In genomic region chr10:29102233-29102632, GRCh38 we compare ENCODE assay signal across 15 cellular contexts.
DNase-seq lines count a peak whose midpoint lies in the region; ATAC-seq and TF ChIP-seq lines count a peak whose summit lies in the region.
"Had no signal": no experiment of that assay in that cellular context is flagged by ENCODE, and none has a peak within 500 bp of the region (broad histone marks: within the 10 kb centered on the region; RNA-seq: fewer than 3 reads in every experiment).

No MANE protein-coding gene starts in this region.

- no peak overlapping the region for H3K9ac ChIP-seq in smooth muscle cell (ENCODE audit: low read depth)

- WGBS in smooth muscle cell (ENCODE audit: low lambda C conversion rate), result 1% methylated on average over 4 of the region's 4 CpGs

- H3K36me3 ChIP-seq in HAP-1 (replicated peaks) (no peaks in the 10 kb centered on the region), smooth muscle cell (ENCODE audit: low read depth) (no peaks in the 10 kb centered on the region)
- H3K36me3 ChIP-seq: adrenal gland had no signal

- H3K4me3 ChIP-seq in HAP-1 (no peak overlapping the region), smooth muscle cell (no peak overlapping the region)
- H3K4me3 ChIP-seq: adrenal gland had no signal

- no peaks in the 10 kb centered on the region for H3K27me3 ChIP-seq in HAP-1 (ENCODE audit: low read depth)
- no peaks in the 10 kb centered on the region for H3K27me3 ChIP-seq in smooth muscle cell (ENCODE audit: low read depth)
- H3K27me3 ChIP-seq: adrenal gland had no signal

- H3K9me3 ChIP-seq in HAP-1 (no peaks in the 10 kb centered on the region), smooth muscle cell (replicated peaks; ENCODE audit: low read depth) (no peaks in the 10 kb centered on the region)
- H3K9me3 ChIP-seq: adrenal gland had no signal

- H3K4me1 ChIP-seq in HAP-1, result peaks cover 8% of the 10 kb centered on the region
- H3K4me1 ChIP-seq in smooth muscle cell (ENCODE audit: low read depth), result peaks cover 19% of the 10 kb centered on the region

- in situ Hi-C loops in HAP-1 (cut with MboI; ENCODE audit: low sequenced_read_pairs), result no loop called here

- H3K79me2 ChIP-seq in smooth muscle cell (ENCODE audit: low read depth), result peaks cover 2% of the 10 kb centered on the region

- no peaks in the 10 kb centered on the region for H4K20me1 ChIP-seq in smooth muscle cell (ENCODE audit: low read depth)

- DNase-seq in HAP-1 (ENCODE audit: low spot score in 2 of 2) (peak; percentile 37 to 64), amygdala (lab: John Stamatoyannopoulos, UW) (peak in 32 of 56 donors; percentile 0 to 54 (median 14)), left kidney (ENCODE audit: low read depth, low spot score) (peak; percentile 75), smooth muscle cell (lab: John Stamatoyannopoulos, UW; ENCODE audit: unreplicated experiment) (no peak), DMS53 (lab: John Stamatoyannopoulos, UW) (no peak), NCI-H774 (lab: John Stamatoyannopoulos, UW) (no peak)
- DNase-seq: activated B cell treated with CpG ODN at 0.5 μM for 24 hours; adrenal gland; GOT3; MV-4-11; NCI-H2029; NCI-H69; stimulated activated CD4-positive, alpha-beta T cell treated with anti-CD3 and anti-CD28 coated beads, Interleukin-15, amount 100 ng/mL, for 24 hours had no signal

- ATAC-seq in HG03095 (IDR thresholded peaks at IDR 0.05; ENCODE audit: unreplicated experiment), result no peak
- ATAC-seq: Panc1 had no signal

- H3K4me2 ChIP-seq in smooth muscle cell, result peak overlapping the region; percentile 68

- peak overlapping the region; percentile 6 for H2AFZ ChIP-seq in smooth muscle cell (ENCODE audit: low read depth)

- H3K27ac ChIP-seq in smooth muscle cell (ENCODE audit: low read depth), result peak overlapping the region; percentile 80
- H3K27ac ChIP-seq: adrenal gland had no signal

- TF ChIP-seq CTCF in smooth muscle cell (IDR thresholded peaks at IDR 0.05; ENCODE audit: borderline replicate concordance, insufficient read depth, poor library complexity, severe bottlenecking), result no peak

- peaks cover 42% of the 10 kb centered on the region for H3F3A ChIP-seq in smooth muscle cell (ENCODE audit: low read depth)

Comparison
In these comparisons a context has a peak if more than half of its experiments do, and no peak if none do; other contexts are left out.
1. DNase-seq: peak in HAP-1 (2 of 2), amygdala (32 of 56) and left kidney (single experiment); none in smooth muscle cell (single experiment), DMS53 (single experiment) and NCI-H774 (single experiment).